ENCODE assay signal across 29 cellular contexts in the genomic region with DNA sequence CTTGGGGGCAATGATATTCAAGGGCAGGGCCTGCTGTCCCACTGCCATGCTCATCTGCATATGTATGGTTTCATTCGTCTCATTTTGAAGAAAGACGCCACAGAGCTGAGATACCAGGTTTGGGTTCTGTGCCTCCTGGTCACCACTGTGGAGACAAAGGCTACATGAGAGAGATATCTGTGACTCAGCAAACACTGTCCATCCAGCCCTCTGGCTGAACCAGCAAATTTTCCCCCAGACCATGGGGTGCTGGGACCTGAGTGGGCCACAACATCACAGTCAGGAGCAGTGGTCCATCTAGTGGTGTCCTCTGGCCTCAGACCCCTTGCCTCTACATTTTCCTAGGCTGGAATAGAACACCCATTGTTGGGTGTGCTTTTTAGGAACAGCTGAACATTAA. TPM values are rescaled to one million over a fixed set of nuclear protein-coding genes. Genes with fewer than 3 reads are reported as not detected.
"Had no signal": no experiment of that assay in that cellular context is flagged by ENCODE, and none has a peak within 500 bp of the region (broad histone marks: within the 10 kb centered on the region; RNA-seq: fewer than 3 reads in every experiment).

Gene MAS1L, minus strand, starts transcription at position 297 of the 400 bp plus-strand sequence. Its CDS starts 54 bp downstream, at position 243.

- H3K4me1 ChIP-seq: Peyer's patch had no signal

- H3K4me2 ChIP-seq: PC-9, SK-N-SH had no signal

- H3K9me3 ChIP-seq: MG63, Peyer's patch, SK-N-SH had no signal

- H3K27me3 ChIP-seq: MG63, Peyer's patch had no signal

- H3K27ac ChIP-seq: PC-9, Peyer's patch had no signal

- DNase-seq: Karpas-422; KG1; MG63; NCI-H1092; NCI-H1105 treated with DMSO at 0.1 percent for 48 hours; NCI-H1417 treated with DMSO at 0.1 percent for 48 hours; NCI-H146; NCI-H1694 treated with DMSO at 0.1 percent for 48 hours; NCI-H1930; NCI-H2081; NCI-H2107; NCI-H226; NCI-H446; NCI-H510A; NCI-H524 treated with DMSO at 0.1 percent for 48 hours; NCI-H69; NCI-H774; NK-92 treated with Interleukin-12 subunit alpha and Interleukin-12 subunit beta, amount 100 ng/mL, for 24 hours; PC-9; Peyer's patch; SIG-M5; SK-N-SH; SW 1271; T-cell had no signal

- H2AFZ ChIP-seq: PC-9 had no signal

- ATAC-seq: Right ventricle myocardium inferior, T-cell had no signal

- H3K9ac ChIP-seq: SK-N-SH had no signal

- H3K36me3 ChIP-seq: MG63, Peyer's patch had no signal

- H3K4me3 ChIP-seq: MG63, PC-9, Peyer's patch had no signal

RNA-seq across cellular contexts. Expression of gene MAS1L, which starts in this region (rescaled TPM):
- total RNA-seq: HT-29, OCI-LY7, PC-9, Right ventricle myocardium inferior, RPMI7951, SK-MEL-5, T-cell had no signal
- polyA plus RNA-seq: SK-N-SH had no signal
